2 cellular contexts compared by ENCODE assay signal in genomic region chr17:44187131-44187899, GRCh38.
A peak's percentile ranks its signal among the peaks of the same experiment; 100 is the strongest.
TF ChIP-seq lines count a peak whose summit lies in the region.

No MANE protein-coding gene starts in this region.

TF ChIP-seq in SK-N-SH treated with all-trans-retinoic acid at 6 μM for 48 hours, 23 proteins besides CTCF, POLR2A, EP300 and RAD21:
- TF ChIP-seq CSRNP3 (CRISPR knock-in tag; IDR thresholded peaks at IDR 0.05) (no peak), PPARA (CRISPR knock-in tag; IDR thresholded peaks at IDR 0.05; ENCODE audit: borderline replicate concordance) (no peak), ISL1 (CRISPR knock-in tag; IDR thresholded peaks at IDR 0.05) (no peak), OSR1 (CRISPR knock-in tag; IDR thresholded peaks at IDR 0.05) (no peak), TCF4 (CRISPR knock-in tag; IDR thresholded peaks at IDR 0.05; ENCODE audit: borderline replicate concordance) (no peak), SNAI2 (CRISPR knock-in tag; IDR thresholded peaks at IDR 0.05) (no peak), RARB (CRISPR knock-in tag; IDR thresholded peaks at IDR 0.05) (no peak), ZFP30 (CRISPR knock-in tag; IDR thresholded peaks at IDR 0.05) (no peak), ZNF565 (CRISPR knock-in tag; conservative IDR thresholded peaks at IDR 0.05; ENCODE audit: low read depth) (no peak), ESRRG (CRISPR knock-in tag; IDR thresholded peaks at IDR 0.05) (no peak), TOX (CRISPR knock-in tag; IDR thresholded peaks at IDR 0.05; ENCODE audit: borderline replicate concordance) (no peak), ZNF70 (CRISPR knock-in tag; IDR thresholded peaks at IDR 0.05) (no peak), CSDC2 (CRISPR knock-in tag; IDR thresholded peaks at IDR 0.05) (no peak), GLIS3 (CRISPR knock-in tag; IDR thresholded peaks at IDR 0.05) (no peak), ARNTL (CRISPR knock-in tag; IDR thresholded peaks at IDR 0.05; ENCODE audit: borderline replicate concordance, low read depth) (no peak), ZFP3 (CRISPR knock-in tag; IDR thresholded peaks at IDR 0.05) (no peak), BACH2 (CRISPR knock-in tag; IDR thresholded peaks at IDR 0.05; ENCODE audit: borderline replicate concordance) (no peak), TSHZ2 (CRISPR knock-in tag; IDR thresholded peaks at IDR 0.05) (no peak)
- TF ChIP-seq, protein P1, sequence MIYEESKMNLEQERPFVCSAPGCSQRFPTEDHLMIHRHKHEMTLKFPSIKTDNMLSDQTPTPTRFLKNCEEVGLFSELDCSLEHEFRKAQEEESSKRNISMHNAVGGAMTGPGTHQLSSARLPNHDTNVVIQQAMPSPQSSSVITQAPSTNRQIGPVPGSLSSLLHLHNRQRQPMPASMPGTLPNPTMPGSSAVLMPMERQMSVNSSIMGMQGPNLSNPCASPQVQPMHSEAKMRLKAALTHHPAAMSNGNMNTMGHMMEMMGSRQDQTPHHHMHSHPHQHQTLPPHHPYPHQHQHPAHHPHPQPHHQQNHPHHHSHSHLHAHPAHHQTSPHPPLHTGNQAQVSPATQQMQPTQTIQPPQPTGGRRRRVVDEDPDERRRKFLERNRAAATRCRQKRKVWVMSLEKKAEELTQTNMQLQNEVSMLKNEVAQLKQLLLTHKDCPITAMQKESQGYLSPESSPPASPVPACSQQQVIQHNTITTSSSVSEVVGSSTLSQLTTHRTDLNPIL (CRISPR knock-in tag; IDR thresholded peaks at IDR 0.05; ENCODE audit: low read depth): no peak
- TF ChIP-seq, protein P2, sequence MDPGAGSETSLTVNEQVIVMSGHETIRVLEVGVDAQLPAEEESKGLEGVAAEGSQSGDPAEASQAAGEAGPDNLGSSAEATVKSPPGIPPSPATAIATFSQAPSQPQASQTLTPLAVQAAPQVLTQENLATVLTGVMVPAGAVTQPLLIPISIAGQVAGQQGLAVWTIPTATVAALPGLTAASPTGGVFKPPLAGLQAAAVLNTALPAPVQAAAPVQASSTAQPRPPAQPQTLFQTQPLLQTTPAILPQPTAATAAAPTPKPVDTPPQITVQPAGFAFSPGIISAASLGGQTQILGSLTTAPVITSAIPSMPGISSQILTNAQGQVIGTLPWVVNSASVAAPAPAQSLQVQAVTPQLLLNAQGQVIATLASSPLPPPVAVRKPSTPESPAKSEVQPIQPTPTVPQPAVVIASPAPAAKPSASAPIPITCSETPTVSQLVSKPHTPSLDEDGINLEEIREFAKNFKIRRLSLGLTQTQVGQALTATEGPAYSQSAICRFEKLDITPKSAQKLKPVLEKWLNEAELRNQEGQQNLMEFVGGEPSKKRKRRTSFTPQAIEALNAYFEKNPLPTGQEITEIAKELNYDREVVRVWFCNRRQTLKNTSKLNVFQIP (CRISPR knock-in tag; IDR thresholded peaks at IDR 0.05; ENCODE audit: borderline replicate concordance, low read depth): no peak
TF ChIP-seq in SK-N-SH treated with all-trans-retinoic acid at 6 μM for 48 hours: peak in this region for 0.

TF ChIP-seq in H1, 55 proteins besides CTCF, POLR2A, EP300 and RAD21:
- no peak for TF ChIP-seq SP1 (IDR thresholded peaks at IDR 0.05; ENCODE audit: low read depth, low read length)
- TF ChIP-seq KDM4A (IDR thresholded peaks at IDR 0.05; ENCODE audit: low read depth, low read length, severe bottlenecking): no peak
- peak; percentile 65 for TF ChIP-seq SAP30 (IDR thresholded peaks at IDR 0.05; ENCODE audit: insufficient read depth, insufficient replicate concordance, low read length)
- no peak for TF ChIP-seq SRF (IDR thresholded peaks at IDR 0.05; ENCODE audit: low read depth, low read length)
- peak; percentile 36; the same call in 1 of the 2 replicates for TF ChIP-seq TAF1 (IDR thresholded peaks at IDR 0.05; ENCODE audit: low read depth, low read length)
- TF ChIP-seq GABPA (IDR thresholded peaks at IDR 0.05; ENCODE audit: borderline replicate concordance, insufficient read depth, low read length): no peak; the same call in 1 of the 2 replicates
- TF ChIP-seq SIRT6 (IDR thresholded peaks at IDR 0.05; ENCODE audit: low read length): no peak
- TF ChIP-seq CHD1 (IDR thresholded peaks at IDR 0.05; ENCODE audit: low read depth, low read length): no peak
- TF ChIP-seq RBBP5 (IDR thresholded peaks at IDR 0.05; ENCODE audit: borderline replicate concordance, low read depth, low read length): no peak
- TF ChIP-seq RFX5 (IDR thresholded peaks at IDR 0.05; ENCODE audit: borderline replicate concordance, low read depth, low read length): no peak
- TF ChIP-seq SUZ12 (IDR thresholded peaks at IDR 0.05; ENCODE audit: low read length): no peak
- TF ChIP-seq BCL11A (IDR thresholded peaks at IDR 0.05; ENCODE audit: low read depth in 2 of 2, low read length in 2 of 2): no peak
- TF ChIP-seq PHF8 (conservative IDR thresholded peaks at IDR 0.05; ENCODE audit: low read depth, low read length): peak; percentile 49; the same call in 1 of the 2 replicates
- TF ChIP-seq ASH2L (IDR thresholded peaks at IDR 0.05; ENCODE audit: low read length): peak; percentile 6
- TF ChIP-seq CBX8 (IDR thresholded peaks at IDR 0.05; ENCODE audit: borderline replicate concordance, low read depth, low read length): no peak
- TF ChIP-seq BRCA1 (IDR thresholded peaks at IDR 0.05; ENCODE audit: low read depth, low read length): no peak
